Comparison of ENCODE assay signal across 11 cellular contexts in the genomic region with DNA sequence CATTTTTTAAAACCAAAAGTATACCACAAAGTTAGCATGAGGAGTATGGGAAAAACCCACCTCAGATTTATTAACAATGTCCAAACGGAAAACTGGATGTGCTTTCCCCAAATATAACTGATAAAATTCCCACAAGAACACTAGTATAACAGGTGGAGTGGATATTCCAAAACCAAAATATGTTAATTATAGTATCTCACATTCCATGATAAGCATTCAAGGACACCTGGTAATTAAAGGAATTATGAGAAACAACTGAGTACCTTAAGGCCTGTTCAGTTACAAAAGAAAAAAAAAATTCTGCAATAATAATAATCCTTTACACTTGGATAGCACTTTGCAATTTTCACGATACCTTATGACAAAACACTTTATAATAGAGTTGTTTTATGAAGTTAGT. TPM values are rescaled to one million over a fixed set of nuclear protein-coding genes. Genes with fewer than 3 reads are reported as not detected.
DNase-seq lines count a peak whose midpoint lies in the region; ATAC-seq and TF ChIP-seq lines count a peak whose summit lies in the region.
"Had no signal": no experiment of that assay in that cellular context is flagged by ENCODE, and none has a peak within 500 bp of the region (broad histone marks: within the 10 kb centered on the region; RNA-seq: fewer than 3 reads in every experiment).

No MANE protein-coding gene starts in this region.

- peak overlapping the region; percentile 100 for H3K4me2 ChIP-seq in fibroblast of lung (ENCODE audit: extremely low read depth, insufficient read depth, low read length)

- no peak overlapping the region for H2AFZ ChIP-seq in fibroblast of lung (ENCODE audit: low read length)

- H4K20me1 ChIP-seq in fibroblast of lung (ENCODE audit: control insufficient read depth, extremely low read depth, insufficient read depth, low read length) = no peaks in the 10 kb centered on the region

- no peak overlapping the region for H3K27ac Mint-ChIP-seq in activated naive CD4-positive, alpha-beta T cell treated with anti-CD3 and anti-CD28 coated beads for 36 hours
- no peak overlapping the region for H3K27ac Mint-ChIP-seq in stimulated activated naive B cell treated with anti-CD40 and anti-IgM and Interleukin-4, amounts not matched to agents 10 μg/mL and 1 μg/mL and 100 μg/mL, for 72 hours

- DNase-seq in activated naive CD4-positive, alpha-beta T cell treated with anti-CD3 and anti-CD28 coated beads for 36 hours = no peak
- no peak for DNase-seq in activated naive CD4-positive, alpha-beta T cell (lab: John Stamatoyannopoulos, UW)
- DNase-seq in SK-N-MC (ENCODE audit: low read depth, low spot score) (no peak), fibroblast of lung (ENCODE audit: low read depth in 2 of 2) (no peak), colonic mucosa (no peak), COLO668 (lab: John Stamatoyannopoulos, UW; ENCODE audit: unreplicated experiment) (no peak), nucleus accumbens (lab: John Stamatoyannopoulos, UW) (no peak)
- no peak for DNase-seq in stimulated activated naive B cell treated with anti-CD40 and anti-IgM and Interleukin-4, amounts not matched to agents 10 μg/mL and 1 μg/mL and 100 μg/mL, for 72 hours
- DNase-seq: kidney glomerular epithelial cell, NCI-H510A treated with DMSO at 0.1 percent for 48 hours had no signal

- H3K9me3 Mint-ChIP-seq in activated naive CD4-positive, alpha-beta T cell treated with anti-CD3 and anti-CD28 coated beads for 36 hours = no peaks in the 10 kb centered on the region
- H3K9me3 Mint-ChIP-seq in stimulated activated naive B cell treated with anti-CD40 and anti-IgM and Interleukin-4, amounts not matched to agents 10 μg/mL and 1 μg/mL and 100 μg/mL, for 72 hours = peaks cover 4 to 5% of the 10 kb centered on the region in 2 donors

- CTCF ChIA-PET in activated naive CD4-positive, alpha-beta T cell treated with anti-CD3 and anti-CD28 coated beads for 36 hours (lab: Charles Lee) = interaction anchor here (0.9 to 3.9 kb wide), 4 partner anchors 63 to 136 kb away, joined by 3 to 13 read pairs (median 4); no protein-coding TSS in a partner anchor

- no peaks in the 10 kb centered on the region for H3K36me3 Mint-ChIP-seq in activated naive CD4-positive, alpha-beta T cell treated with anti-CD3 and anti-CD28 coated beads for 36 hours (ENCODE audit: low read depth)
- H3K36me3 Mint-ChIP-seq in stimulated activated naive B cell treated with anti-CD40 and anti-IgM and Interleukin-4, amounts not matched to agents 10 μg/mL and 1 μg/mL and 100 μg/mL, for 72 hours = peaks cover 6 to 11% of the 10 kb centered on the region in 2 donors

- no peak for TF ChIP-seq CTCF in fibroblast of lung (conservative IDR thresholded peaks at IDR 0.05 in 1 of 2, IDR thresholded peaks at IDR 0.05 in 1 of 2; ENCODE audit: low read depth in 1 of 2, low read length in 2 of 2)
- TF ChIP-seq CTCF in colonic mucosa (IDR thresholded peaks at IDR 0.05) = no peak

- H3K4me3 Mint-ChIP-seq in activated naive CD4-positive, alpha-beta T cell treated with anti-CD3 and anti-CD28 coated beads for 36 hours = peak overlapping the region; percentile 85
- H3K4me3 Mint-ChIP-seq in stimulated activated naive B cell treated with anti-CD40 and anti-IgM and Interleukin-4, amounts not matched to agents 10 μg/mL and 1 μg/mL and 100 μg/mL, for 72 hours = peak overlapping the region; percentile 95 to 99

- H3K27me3 Mint-ChIP-seq in activated naive CD4-positive, alpha-beta T cell treated with anti-CD3 and anti-CD28 coated beads for 36 hours (ENCODE audit: low read depth) = no peaks in the 10 kb centered on the region
- no peaks in the 10 kb centered on the region for H3K27me3 Mint-ChIP-seq in stimulated activated naive B cell treated with anti-CD40 and anti-IgM and Interleukin-4, amounts not matched to agents 10 μg/mL and 1 μg/mL and 100 μg/mL, for 72 hours

- peaks cover 18% of the 10 kb centered on the region for H3K4me1 Mint-ChIP-seq in activated naive CD4-positive, alpha-beta T cell treated with anti-CD3 and anti-CD28 coated beads for 36 hours (ENCODE audit: low read depth)
- peaks cover 21 to 37% of the 10 kb centered on the region in 2 donors for H3K4me1 Mint-ChIP-seq in stimulated activated naive B cell treated with anti-CD40 and anti-IgM and Interleukin-4, amounts not matched to agents 10 μg/mL and 1 μg/mL and 100 μg/mL, for 72 hours

- H3K9me3 ChIP-seq in SK-N-MC (ENCODE audit: low read depth, low read length) = peaks cover 4% of the 10 kb centered on the region; the same call in 1 of the 2 replicates
- H3K9me3 ChIP-seq in fibroblast of lung (ENCODE audit: control insufficient read depth, insufficient read depth, low read depth, low read length) = no peaks in the 10 kb centered on the region
- H3K9me3 ChIP-seq in colonic mucosa = no peaks in the 10 kb centered on the region

- H3K27ac ChIP-seq in SK-N-MC (no peak overlapping the region), fibroblast of lung (ENCODE audit: insufficient read depth, low read length) (no peak overlapping the region), colonic mucosa (no peak overlapping the region)

- intact Hi-C loops in activated naive CD4-positive, alpha-beta T cell treated with anti-CD3 and anti-CD28 coated beads for 36 hours (cut with micrococcal nuclease) = no loop called here
- intact Hi-C loops in colonic mucosa (cut with DNase I) = no loop called here

- H3K27me3 ChIP-seq in fibroblast of lung (ENCODE audit: control insufficient read depth, insufficient read depth, low read length) (no peaks in the 10 kb centered on the region), colonic mucosa (no peaks in the 10 kb centered on the region)
- H3K27me3 ChIP-seq: tibial nerve had no signal

- H3K79me2 ChIP-seq in fibroblast of lung (ENCODE audit: control insufficient read depth, insufficient read depth, low read length) = peaks cover 22% of the 10 kb centered on the region

- H3K9ac ChIP-seq in SK-N-MC (ENCODE audit: insufficient read length) = peak overlapping the region; percentile 96
- no peak overlapping the region for H3K9ac ChIP-seq in fibroblast of lung (ENCODE audit: insufficient read depth, low read length)
- peak overlapping the region in 1 of 2 donors; percentile 93 for H3K9ac ChIP-seq in colonic mucosa (ENCODE audit: low read depth in 2 of 2, low read length in 2 of 2)

- H3K4me3 ChIP-seq in SK-N-MC = peak overlapping the region; percentile 92
- H3K4me3 ChIP-seq in fibroblast of lung (replicated peaks in 1 of 4; ENCODE audit: control extremely low read depth in 1 of 4, insufficient read depth in 1 of 4, low read depth in 3 of 4, low read length in 4 of 4) = peak overlapping the region in 3 of 4 experiments; percentile 82 to 95 (median 87)
- H3K4me3 ChIP-seq in colonic mucosa = no peak overlapping the region

- ATAC-seq in stimulated activated naive B cell treated with anti-CD40 and anti-IgM and Interleukin-4, amounts not matched to agents 10 μg/mL and 1 μg/mL and 100 μg/mL, for 72 hours (replicated peaks) = no peak

- H3K36me3 ChIP-seq in SK-N-MC (ENCODE audit: insufficient read depth, low read length) (peaks cover 6% of the 10 kb centered on the region; the same call in 1 of the 2 replicates), fibroblast of lung (ENCODE audit: control insufficient read depth, insufficient read depth, low read length) (no peaks in the 10 kb centered on the region), colonic mucosa (no peaks in the 10 kb centered on the region)
- H3K36me3 ChIP-seq: tibial nerve had no signal

- peaks cover 9% of the 10 kb centered on the region for H3K4me1 ChIP-seq in fibroblast of lung (ENCODE audit: control insufficient read depth, extremely low read depth, insufficient read depth, low read length)
- peaks cover 9% of the 10 kb centered on the region for H3K4me1 ChIP-seq in colonic mucosa

RNA-seq across cellular contexts. Expression of a gene that starts 1.9 kb away (rescaled TPM):
- 10 to 100 TPM; 11.0 to 11.7 TPM for total RNA-seq in activated naive CD4-positive, alpha-beta T cell treated with anti-CD3 and anti-CD28 coated beads for 36 hours
- total RNA-seq in fibroblast of lung = 9.5 and 11.2 TPM in 2 replicates
- polyA plus RNA-seq in fibroblast of lung = 11.3 and 12.5 TPM in 2 replicates
- polyA plus RNA-seq in fibroblast of lung (2012) = 6.6 and 6.7 TPM in 2 replicates
- polyA minus RNA-seq in fibroblast of lung (ENCODE audit: low replicate concordance) = 5.6 and 8.7 TPM in 2 replicates
- total RNA-seq in colonic mucosa = 10 to 100 TPM; 20.2 to 36.5 TPM
